In genomic region chr9:116144038-116144437, GRCh38 we compare ENCODE assay signal across 15 cellular contexts. TPM values are rescaled to one million over a fixed set of nuclear protein-coding genes. Genes with fewer than 3 reads are reported as not detected.
DNase-seq lines count a peak whose midpoint lies in the region; ATAC-seq, FAIRE-seq and TF ChIP-seq lines count a peak whose summit lies in the region.
"Had no signal": no experiment of that assay in that cellular context is flagged by ENCODE, and none has a peak within 500 bp of the region (broad histone marks: within the 10 kb centered on the region; RNA-seq: fewer than 3 reads in every experiment).

No MANE protein-coding gene starts in this region.

- intact Hi-C loops in K562 (cut with micrococcal nuclease): no loop called here

- no peak overlapping the region for H2AFZ ChIP-seq in K562 (ENCODE audit: low read depth, low read length)
- peak overlapping the region; percentile 62 for H2AFZ ChIP-seq in keratinocyte (ENCODE audit: control insufficient read depth, low read length)
- no peak overlapping the region for H2AFZ ChIP-seq in MM.1S (ENCODE audit: low read length)
- H2AFZ ChIP-seq: GM23338 had no signal

- 0% methylated on average over 5 of the region's 5 CpGs for WGBS in K562 (ENCODE audit: insufficient coverage, low coverage, missing lambda C conversion rate)

- H3K4me3 ChIP-seq in K562 (no peak overlapping the region), keratinocyte (ENCODE audit: control insufficient read depth in 2 of 3, extremely low read depth in 1 of 3, insufficient read depth in 2 of 3, low read depth in 1 of 3, low read length in 3 of 3) (peak overlapping the region in 1 of 3 experiments; percentile 33), MM.1S (ENCODE audit: low read length) (no peak overlapping the region)
- H3K4me3 ChIP-seq: GM23338, right lobe of liver had no signal

- H3K27ac ChIP-seq in K562 (ENCODE audit: extremely low read depth, low read depth, low read length) (no peak overlapping the region), keratinocyte (ENCODE audit: control insufficient read depth, insufficient read depth, low read length) (peak overlapping the region; percentile 36), MM.1S (ENCODE audit: low read length) (no peak overlapping the region)
- H3K27ac ChIP-seq: right lobe of liver had no signal

- no peaks in the 10 kb centered on the region for H3K9me3 ChIP-seq in K562 (replicated peaks; ENCODE audit: control insufficient read depth, insufficient read depth, low read depth, low read length)
- H3K9me3 ChIP-seq in keratinocyte (ENCODE audit: control insufficient read depth, low read depth, low read length): no peaks in the 10 kb centered on the region
- no peaks in the 10 kb centered on the region for H3K9me3 ChIP-seq in MM.1S (replicated peaks; ENCODE audit: insufficient read depth, low read length)
- H3K9me3 ChIP-seq: right lobe of liver had no signal

- H3K4me2 ChIP-seq in K562 (ENCODE audit: insufficient read depth, low read length) (no peak overlapping the region), keratinocyte (ENCODE audit: control insufficient read depth, extremely low read depth, insufficient read depth, low read depth, low read length) (peak overlapping the region; percentile 63), MM.1S (ENCODE audit: low read depth, low read length) (no peak overlapping the region)
- H3K4me2 ChIP-seq: GM23338 had no signal

- H3K4me1 ChIP-seq in K562 (replicated peaks in 1 of 2; ENCODE audit: control insufficient read depth in 2 of 2, insufficient read depth in 2 of 2, low read length in 2 of 2) (no peaks in the 10 kb centered on the region), keratinocyte (ENCODE audit: control insufficient read depth, extremely low read depth, insufficient read depth, low read length) (peaks cover 12% of the 10 kb centered on the region), MM.1S (ENCODE audit: low read length) (no peaks in the 10 kb centered on the region)
- H3K4me1 ChIP-seq: right lobe of liver had no signal

- H3K9ac ChIP-seq in K562 (ENCODE audit: insufficient read depth in 1 of 2, low read depth in 2 of 2, low read length in 2 of 2) (no peak overlapping the region), keratinocyte (ENCODE audit: control insufficient read depth, extremely low read depth, insufficient read depth, low read length) (no peak overlapping the region), MM.1S (ENCODE audit: low read length) (no peak overlapping the region)

- H3F3A ChIP-seq in MM.1S (ENCODE audit: insufficient read depth, low read length): no peaks in the 10 kb centered on the region

- CTCF ChIA-PET in K562 (lab: Yijun Ruan, JAX; ENCODE audit: low intra/inter-chr PET ratio): no interaction called here

- POLR2A ChIA-PET in K562 (lab: Yijun Ruan, JAX): no interaction called here

- no peak for TF ChIP-seq RAD21 in K562 (CRISPR knock-in tag; conservative IDR thresholded peaks at IDR 0.05 in 1 of 2, IDR thresholded peaks at IDR 0.05 in 1 of 2)

- dilution Hi-C loops in keratinocyte (cut with MboI; ENCODE audit: extremely low pct_ligation_motif_present, low sequenced_read_pairs): no loop called here

- H3K9me1 ChIP-seq in K562 (ENCODE audit: control insufficient read depth, insufficient read depth, low read length) (no peaks in the 10 kb centered on the region), keratinocyte (ENCODE audit: control insufficient read depth, extremely low read depth, insufficient read depth, low read length) (no peaks in the 10 kb centered on the region)

- H3K79me2 ChIP-seq in K562 (ENCODE audit: control insufficient read depth, insufficient read depth, low read length): no peaks in the 10 kb centered on the region
- H3K79me2 ChIP-seq in keratinocyte (ENCODE audit: control insufficient read depth, insufficient read depth, low read length): no peaks in the 10 kb centered on the region
- no peaks in the 10 kb centered on the region for H3K79me2 ChIP-seq in MM.1S (ENCODE audit: low read length)

- TF ChIP-seq EP300 in K562 (IDR thresholded peaks at IDR 0.05; ENCODE audit: low read length): no peak

- no peak for TF ChIP-seq POLR2A in K562 (conservative IDR thresholded peaks at IDR 0.05)

- ATAC-seq in K562 (no peak), HG02588 (IDR thresholded peaks at IDR 0.05; ENCODE audit: unreplicated experiment) (no peak), GM19463 (IDR thresholded peaks at IDR 0.05; ENCODE audit: unreplicated experiment) (no peak)
- ATAC-seq: activated CD8-positive, alpha-beta T cell treated with anti-CD3 and anti-CD28 coated beads, Interleukin-2, amount 10 ng/mL, durations not matched to agents 7 days and 5 days; GM23338; right lobe of liver had no signal

- H3K36me3 ChIP-seq in K562 (ENCODE audit: control insufficient read depth, insufficient read depth, low read length) (no peaks in the 10 kb centered on the region), keratinocyte (ENCODE audit: control insufficient read depth in 2 of 2, extremely low read depth in 1 of 2, insufficient read depth in 2 of 2, low read length in 2 of 2) (no peaks in the 10 kb centered on the region), MM.1S (replicated peaks; ENCODE audit: insufficient read depth, low read length) (no peaks in the 10 kb centered on the region)
- H3K36me3 ChIP-seq: right lobe of liver had no signal

- in situ Hi-C loops in K562 (cut with MboI): no loop called here

- H3K27me3 ChIP-seq in K562 (ENCODE audit: control insufficient read depth in 2 of 2, insufficient read depth in 2 of 2, low read length in 2 of 2) (no peaks in the 10 kb centered on the region), keratinocyte (ENCODE audit: control insufficient read depth, extremely low read depth, insufficient read depth, low read length) (no peaks in the 10 kb centered on the region), MM.1S (replicated peaks; ENCODE audit: insufficient read depth, low read length) (no peaks in the 10 kb centered on the region)
- H3K27me3 ChIP-seq: right lobe of liver had no signal

- BruUV-seq in K562 (replicated peaks; lab: Mats Ljungman, UMichigan): no TSS peak

- DNase-seq in AG20443 (ENCODE audit: low spot score) (peak; percentile 29), LoVo (ENCODE audit: low spot score) (peak; percentile 16), K562 (ENCODE audit: extremely low read depth in 1 of 4, low spot score in 3 of 4) (no peak), keratinocyte (ENCODE audit: low read depth, low spot score) (no peak), MM.1S (no peak), globus pallidus (ENCODE audit: low spot score) (no peak)
- DNase-seq: activated CD8-positive, alpha-beta T cell treated with anti-CD3 and anti-CD28 coated beads, Interleukin-2, amount 10 ng/mL, durations not matched to agents 7 days and 5 days; DMS 273 treated with DMSO at 0.1 percent for 48 hours; NCI-H345; right lobe of liver; stimulated activated CD4-positive, alpha-beta T cell treated with anti-CD3 and anti-CD28 coated beads, Interleukin-2, amount 100 ng/mL, for 48 hours; stimulated activated CD8-positive, alpha-beta memory T cell treated with anti-CD3 and anti-CD28 coated beads, Interleukin-4, amount 100 ng/mL, for 48 hours had no signal

- H4K20me1 ChIP-seq in K562 (replicated peaks; ENCODE audit: control insufficient read depth, insufficient read depth, low read length): no peaks in the 10 kb centered on the region
- H4K20me1 ChIP-seq in keratinocyte (ENCODE audit: control insufficient read depth, extremely low read depth, insufficient read depth, low read length): no peaks in the 10 kb centered on the region
- no peaks in the 10 kb centered on the region for H4K20me1 ChIP-seq in MM.1S (ENCODE audit: insufficient read depth, low read length)

- no peak for TF ChIP-seq CTCF in K562 (IDR thresholded peaks at IDR 0.05 in 2 of 3, conservative IDR thresholded peaks at IDR 0.05 in 1 of 3; ENCODE audit: insufficient read depth in 2 of 3, low read depth in 1 of 3, low read length in 3 of 3)
- no peak for TF ChIP-seq CTCF in keratinocyte (optimal IDR thresholded peaks at IDR 0.05 in 1 of 3, IDR thresholded peaks at IDR 0.05 in 1 of 3, conservative IDR thresholded peaks at IDR 0.05 in 1 of 3; ENCODE audit: extremely low read depth in 1 of 3, insufficient read depth in 2 of 3, low read length in 3 of 3)
- no peak for TF ChIP-seq CTCF in MM.1S (IDR thresholded peaks at IDR 0.05; ENCODE audit: low read length)

- no peak for FAIRE-seq in K562 (lab: Jason Lieb, UNC)
- FAIRE-seq in keratinocyte (lab: Jason Lieb, UNC): no peak

- no peaks in the 10 kb centered on the region for H3K9me2 ChIP-seq in MM.1S (replicated peaks; ENCODE audit: insufficient read depth, low read length)

TF ChIP-seq in K562, 482 proteins besides CTCF, POLR2A, EP300 and RAD21 (continues in another document):
- TF ChIP-seq MEF2D (tag; conservative IDR thresholded peaks at IDR 0.05; ENCODE audit: low read depth) (no peak), NCOA6 (IDR thresholded peaks at IDR 0.05) (no peak), BACH1 (tag; IDR thresholded peaks at IDR 0.05) (no peak), SMAD3 (CRISPR knock-in tag; conservative IDR thresholded peaks at IDR 0.05) (no peak)

RNA-seq across cellular contexts. Expression of gene PAPPA, which starts 9.6 kb away (rescaled TPM):
- 0.09 and 0.12 TPM in 2 replicates for total RNA-seq in K562 (2011; cell fraction: chromatin; rRNA removed; ENCODE audit: low replicate concordance)
- total RNA-seq in K562 (2011; cell fraction: nucleolus; rRNA removed): under 0.01 TPM in 2 replicates
- total RNA-seq in K562 (2011; cell fraction: nucleoplasm; rRNA removed): 0.08 and 0.15 TPM in 2 replicates
- total RNA-seq in K562 (2014; rRNA removed) (0.09 and 0.12 TPM in 2 replicates), K562 (2014; rRNA removed; fragmentation: Illumina TruSeq; extraction: Trizol) (0.16 and 0.18 TPM in 2 replicates), K562 (2015; rRNA removed; fragmentation: Illumina TruSeq; extraction: Trizol) (0.14 and 0.19 TPM in 2 replicates), K562 (2021) (0.13 and 0.20 TPM in 2 replicates)
- polyA plus RNA-seq in K562 (2011; rRNA removed) (0.05 and 0.06 TPM in 2 replicates), K562 (2014; fragmentation: Illumina TruSeq; extraction: Trizol) (0.12 and 0.16 TPM in 2 replicates), K562 (2014; fragmentation: Nextera tagmentation; extraction: Ambion mirVana) (under 1 TPM; 0.10 to 0.11 TPM), K562 (2014; rRNA removed) (0.11 and 0.23 TPM in 2 replicates), keratinocyte (0.39 to 2.6 TPM (median 0.77 TPM) in 3 replicates)
- under 0.01 and 0.01 TPM in 2 replicates for polyA plus RNA-seq in K562 (2011; cell fraction: cytosol; rRNA removed)
- polyA plus RNA-seq in K562 (2011; cell fraction: nucleus; rRNA removed): 0.04 and 0.09 TPM in 2 replicates
- polyA plus RNA-seq in K562 (2012): 0.17 and 0.36 TPM in 2 replicates
- polyA minus RNA-seq in K562 (2011; rRNA and poly(A)+ RNA removed): 0.03 and 0.07 TPM in 2 replicates
- polyA minus RNA-seq in K562 (2011; cell fraction: cytosol; rRNA and poly(A)+ RNA removed): 0.10 TPM in 1 of 2 replicates, not detected in the other
- polyA minus RNA-seq in K562 (2011; cell fraction: nucleus; rRNA and poly(A)+ RNA removed): 0.13 and 0.44 TPM in 2 replicates
- polyA plus RNA-seq in keratinocyte (2011; ENCODE audit: low read depth): 0.07 TPM
- polyA plus RNA-seq in keratinocyte (2011; cell fraction: cytosol; rRNA removed): 0.45 and 0.60 TPM in 2 replicates
- 2.5 and 2.6 TPM in 2 replicates for polyA plus RNA-seq in keratinocyte (2011; cell fraction: nucleus; rRNA removed)
- 0.04 and 1.9 TPM in 2 replicates for polyA plus RNA-seq in keratinocyte (2012; ENCODE audit: low replicate concordance)
- polyA minus RNA-seq in keratinocyte: 2.3 to 10.1 TPM (median 3.2 TPM) in 3 replicates
- 1.2 TPM for polyA minus RNA-seq in keratinocyte (2011; cell fraction: cytosol; rRNA and poly(A)+ RNA removed)
- polyA minus RNA-seq in keratinocyte (2011; cell fraction: nucleus; rRNA and poly(A)+ RNA removed): 5.8 and 8.8 TPM in 2 replicates
- total RNA-seq: activated CD8-positive, alpha-beta T cell treated with anti-CD3 and anti-CD28 coated beads, Interleukin-2, amount 10 ng/mL, durations not matched to agents 7 days and 5 days had no signal

Comparison
In these comparisons a context has a peak if more than half of its experiments do, and no peak if none do; other contexts are left out.
1. DNase-seq: peak in AG20443 (single experiment) and LoVo (single experiment); none in K562 (0 of 4), keratinocyte (single experiment), MM.1S (single experiment) and globus pallidus (single experiment).